ENCODE assay signal across 14 cellular contexts in the genomic region with DNA sequence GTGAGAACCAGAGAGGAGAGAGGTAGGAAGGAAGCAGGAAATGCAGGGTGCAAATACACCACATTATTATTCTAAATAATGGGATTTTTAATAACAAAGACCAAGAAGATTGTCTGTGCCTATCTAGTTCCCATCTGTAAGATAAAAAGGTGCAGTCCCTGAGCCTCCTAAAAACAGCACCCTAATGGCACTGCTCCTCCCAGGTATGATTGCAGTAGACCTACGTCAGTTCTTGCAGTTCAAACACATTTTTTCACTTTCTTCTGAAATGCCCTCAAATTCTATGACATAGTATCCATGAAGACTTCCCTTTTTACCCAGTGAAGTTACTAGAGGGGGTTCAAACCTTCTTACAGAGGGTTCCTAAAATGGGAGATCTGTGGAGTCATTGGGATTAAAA.
DNase-seq lines count a peak whose midpoint lies in the region; ATAC-seq, FAIRE-seq and TF ChIP-seq lines count a peak whose summit lies in the region.
"Had no signal": no experiment of that assay in that cellular context is flagged by ENCODE, and none has a peak within 500 bp of the region (broad histone marks: within the 10 kb centered on the region; RNA-seq: fewer than 3 reads in every experiment).

No MANE protein-coding gene starts in this region.

- no peaks in the 10 kb centered on the region for H3K9me1 ChIP-seq in keratinocyte (ENCODE audit: control insufficient read depth, extremely low read depth, insufficient read depth, low read length)

- H3K27me3 Mint-ChIP-seq in CD14-positive monocyte (ENCODE audit: low read depth in 3 of 3) = no peaks in the 10 kb centered on the region
- no peaks in the 10 kb centered on the region for H3K27me3 Mint-ChIP-seq in activated T-helper 2 cell treated with anti-CD3 and anti-CD28 coated beads, Interferon-gamma antibody, Interleukin-2, Interleukin-4, amounts not matched to agents 10 μg/mL and 5 μg/mL and 100 μg/mL, durations not matched to agents 14 hours and 24 hours and 36 hours (ENCODE audit: low read depth)
- H3K27me3 Mint-ChIP-seq in endothelial cell (ENCODE audit: unreplicated experiment) = peaks cover 1% of the 10 kb centered on the region

- peak overlapping the region; percentile 31 for H3K27ac ChIP-seq in keratinocyte (ENCODE audit: control insufficient read depth, insufficient read depth, low read length)
- H3K27ac ChIP-seq: KMS-11 had no signal

- H3K36me3 ChIP-seq in ES-I3 (ENCODE audit: insufficient read depth, low read length) (no peaks in the 10 kb centered on the region), keratinocyte (ENCODE audit: control insufficient read depth in 2 of 2, extremely low read depth in 1 of 2, insufficient read depth in 2 of 2, low read length in 2 of 2) (no peaks in the 10 kb centered on the region)

- DNase-seq in CD14-positive monocyte (ENCODE audit: low spot score) = no peak
- DNase-seq in activated T-helper 2 cell treated with anti-CD3 and anti-CD28 coated beads, Interferon-gamma antibody, Interleukin-2, Interleukin-4, amounts not matched to agents 10 μg/mL and 5 μg/mL and 100 μg/mL, durations not matched to agents 14 hours and 24 hours and 36 hours (ENCODE audit: low spot score) = no peak
- DNase-seq in keratinocyte (ENCODE audit: low read depth, low spot score) = no peak
- no peak for DNase-seq in endothelial cell (ENCODE audit: low spot score)
- no peak for DNase-seq in putamen (ENCODE audit: low spot score)
- no peak for DNase-seq in SKM-1 treated with dmso at 0.1 percent for 144 hours (lab: John Stamatoyannopoulos, UW; ENCODE audit: unreplicated experiment)
- DNase-seq: activated gamma-delta T cell; effector CD8-positive, alpha-beta T cell; retina; T-helper 9 cell had no signal

- H3K9ac ChIP-seq in ES-I3 (ENCODE audit: low read depth, low read length) = peak overlapping the region; percentile 18; the same call in 1 of the 2 replicates
- no peak overlapping the region for H3K9ac ChIP-seq in keratinocyte (ENCODE audit: control insufficient read depth, extremely low read depth, insufficient read depth, low read length)
- H3K9ac ChIP-seq: KMS-11 had no signal

- intact Hi-C loops in CD14-positive monocyte (cut with micrococcal nuclease) = no loop called here
- intact Hi-C loops in activated T-helper 2 cell treated with anti-CD3 and anti-CD28 coated beads, Interferon-gamma antibody, Interleukin-2, Interleukin-4, amounts not matched to agents 10 μg/mL and 5 μg/mL and 100 μg/mL, durations not matched to agents 14 hours and 24 hours and 36 hours (cut with micrococcal nuclease) = no loop called here

- no peak for TF ChIP-seq CTCF in CD14-positive monocyte (IDR thresholded peaks at IDR 0.05)
- TF ChIP-seq CTCF in keratinocyte (optimal IDR thresholded peaks at IDR 0.05 in 1 of 3, IDR thresholded peaks at IDR 0.05 in 1 of 3, conservative IDR thresholded peaks at IDR 0.05 in 1 of 3; ENCODE audit: extremely low read depth in 1 of 3, insufficient read depth in 2 of 3, low read length in 3 of 3) = no peak
- no peak for TF ChIP-seq CTCF in endothelial cell (IDR thresholded peaks at IDR 0.05; ENCODE audit: unreplicated experiment)

- H3K9me3 Mint-ChIP-seq in CD14-positive monocyte (peaks cover 0 to 3% (median 0%) of the 10 kb centered on the region in 7 donors), endothelial cell (ENCODE audit: unreplicated experiment) (no peaks in the 10 kb centered on the region)
- H3K9me3 Mint-ChIP-seq in activated T-helper 2 cell treated with anti-CD3 and anti-CD28 coated beads, Interferon-gamma antibody, Interleukin-2, Interleukin-4, amounts not matched to agents 10 μg/mL and 5 μg/mL and 100 μg/mL, durations not matched to agents 14 hours and 24 hours and 36 hours = no peaks in the 10 kb centered on the region
- H3K9me3 Mint-ChIP-seq: neural crest cell had no signal

- H3K4me1 ChIP-seq in ES-I3 (ENCODE audit: insufficient read depth, low read length) (peaks cover 49% of the 10 kb centered on the region), keratinocyte (ENCODE audit: control insufficient read depth, extremely low read depth, insufficient read depth, low read length) (peaks cover 16% of the 10 kb centered on the region)

- H3K4me3 ChIP-seq in keratinocyte (ENCODE audit: control insufficient read depth in 2 of 3, extremely low read depth in 1 of 3, insufficient read depth in 2 of 3, low read depth in 1 of 3, low read length in 3 of 3) = peak overlapping the region in 1 of 3 experiments; percentile 7

- H3K36me3 Mint-ChIP-seq in CD14-positive monocyte = peaks cover 86 to 94% of the 10 kb centered on the region in 2 donors
- peaks cover 100% of the 10 kb centered on the region for H3K36me3 Mint-ChIP-seq in activated T-helper 2 cell treated with anti-CD3 and anti-CD28 coated beads, Interferon-gamma antibody, Interleukin-2, Interleukin-4, amounts not matched to agents 10 μg/mL and 5 μg/mL and 100 μg/mL, durations not matched to agents 14 hours and 24 hours and 36 hours (ENCODE audit: low read depth)
- H3K36me3 Mint-ChIP-seq in endothelial cell (ENCODE audit: low read depth, unreplicated experiment) = no peaks in the 10 kb centered on the region

- H4K20me1 ChIP-seq in keratinocyte (ENCODE audit: control insufficient read depth, extremely low read depth, insufficient read depth, low read length) = no peaks in the 10 kb centered on the region

- peak overlapping the region; percentile 93 for H2AFZ ChIP-seq in keratinocyte (ENCODE audit: control insufficient read depth, low read length)

- no peak for ATAC-seq in GM21576 (IDR thresholded peaks at IDR 0.05; ENCODE audit: unreplicated experiment)

- peak overlapping the region; percentile 78 for H3K4me2 ChIP-seq in keratinocyte (ENCODE audit: control insufficient read depth, extremely low read depth, insufficient read depth, low read depth, low read length)
- H3K4me2 ChIP-seq: KMS-11 had no signal

- H3K27me3 ChIP-seq in keratinocyte (ENCODE audit: control insufficient read depth, extremely low read depth, insufficient read depth, low read length) = peaks cover 6% of the 10 kb centered on the region

- H3K4me1 Mint-ChIP-seq in CD14-positive monocyte = peaks cover 2% of the 10 kb centered on the region
- H3K4me1 Mint-ChIP-seq in activated T-helper 2 cell treated with anti-CD3 and anti-CD28 coated beads, Interferon-gamma antibody, Interleukin-2, Interleukin-4, amounts not matched to agents 10 μg/mL and 5 μg/mL and 100 μg/mL, durations not matched to agents 14 hours and 24 hours and 36 hours (ENCODE audit: low read depth) = peaks cover 70% of the 10 kb centered on the region
- H3K4me1 Mint-ChIP-seq in endothelial cell (ENCODE audit: unreplicated experiment) = peaks cover 10% of the 10 kb centered on the region

- H3K9me3 ChIP-seq in ES-I3 (ENCODE audit: control insufficient read depth, insufficient read depth, low read length) (no peaks in the 10 kb centered on the region), keratinocyte (ENCODE audit: control insufficient read depth, low read depth, low read length) (no peaks in the 10 kb centered on the region)

- no peak overlapping the region for H3K4me3 Mint-ChIP-seq in CD14-positive monocyte
- H3K4me3 Mint-ChIP-seq in activated T-helper 2 cell treated with anti-CD3 and anti-CD28 coated beads, Interferon-gamma antibody, Interleukin-2, Interleukin-4, amounts not matched to agents 10 μg/mL and 5 μg/mL and 100 μg/mL, durations not matched to agents 14 hours and 24 hours and 36 hours (ENCODE audit: low read depth) = no peak overlapping the region
- no peak overlapping the region for H3K4me3 Mint-ChIP-seq in endothelial cell (ENCODE audit: unreplicated experiment)
- H3K4me3 Mint-ChIP-seq: neural crest cell had no signal

- H3K27ac Mint-ChIP-seq in CD14-positive monocyte = peak overlapping the region in 6 of 7 donors; percentile 6 to 73 (median 59)
- peak overlapping the region; percentile 69 for H3K27ac Mint-ChIP-seq in activated T-helper 2 cell treated with anti-CD3 and anti-CD28 coated beads, Interferon-gamma antibody, Interleukin-2, Interleukin-4, amounts not matched to agents 10 μg/mL and 5 μg/mL and 100 μg/mL, durations not matched to agents 14 hours and 24 hours and 36 hours
- H3K27ac Mint-ChIP-seq in endothelial cell (ENCODE audit: unreplicated experiment) = no peak overlapping the region

- dilution Hi-C loops in keratinocyte (cut with MboI; ENCODE audit: extremely low pct_ligation_motif_present, low sequenced_read_pairs) = no loop called here

- FAIRE-seq in keratinocyte (lab: Jason Lieb, UNC) = no peak

- no peaks in the 10 kb centered on the region for H3K79me2 ChIP-seq in keratinocyte (ENCODE audit: control insufficient read depth, insufficient read depth, low read length)
